ENCODE assay signal across 1 cellular context in genomic region chr10:30098624-30099023, GRCh38.
A peak's percentile ranks its signal among the peaks of the same experiment; 100 is the strongest.
TF ChIP-seq lines count a peak whose summit lies in the region.

No MANE protein-coding gene starts in this region.

TF ChIP-seq in SK-N-SH, 30 proteins besides CTCF, POLR2A, EP300 and RAD21 (continued from another document):
- TF ChIP-seq, protein P1, sequence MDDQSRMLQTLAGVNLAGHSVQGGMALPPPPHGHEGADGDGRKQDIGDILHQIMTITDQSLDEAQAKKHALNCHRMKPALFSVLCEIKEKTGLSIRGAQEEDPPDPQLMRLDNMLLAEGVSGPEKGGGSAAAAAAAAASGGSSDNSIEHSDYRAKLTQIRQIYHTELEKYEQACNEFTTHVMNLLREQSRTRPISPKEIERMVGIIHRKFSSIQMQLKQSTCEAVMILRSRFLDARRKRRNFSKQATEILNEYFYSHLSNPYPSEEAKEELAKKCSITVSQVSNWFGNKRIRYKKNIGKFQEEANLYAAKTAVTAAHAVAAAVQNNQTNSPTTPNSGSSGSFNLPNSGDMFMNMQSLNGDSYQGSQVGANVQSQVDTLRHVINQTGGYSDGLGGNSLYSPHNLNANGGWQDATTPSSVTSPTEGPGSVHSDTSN (IDR thresholded peaks at IDR 0.05), result peak; percentile 69
- TF ChIP-seq TEAD4 (IDR thresholded peaks at IDR 0.05; ENCODE audit: borderline replicate concordance, insufficient read depth) (peak; percentile 90), FOXM1 (IDR thresholded peaks at IDR 0.05; ENCODE audit: low read depth) (peak; percentile 76), TCF12 (IDR thresholded peaks at IDR 0.05) (peak; percentile 90)
